In genomic region chr11:128563942-128564641, GRCh38 we compare ENCODE assay signal across 19 cellular contexts. TPM values are rescaled to one million over a fixed set of nuclear protein-coding genes. Genes with fewer than 3 reads are reported as not detected.
A peak's percentile ranks its signal among the peaks of the same experiment; 100 is the strongest.
DNase-seq lines count a peak whose midpoint lies in the region; ATAC-seq and TF ChIP-seq lines count a peak whose summit lies in the region.
"Had no signal": no experiment of that assay in that cellular context is flagged by ENCODE, and none has a peak within 500 bp of the region (broad histone marks: within the 10 kb centered on the region; RNA-seq: fewer than 3 reads in every experiment).

No MANE protein-coding gene starts in this region.

- H2BK15ac ChIP-seq in mesendoderm (replicated peaks; ENCODE audit: low read depth): no peak overlapping the region

- no peak overlapping the region for H2BK120ac ChIP-seq in mesendoderm (ENCODE audit: low read depth, low read length)

- TF ChIP-seq CTCF in CD14-positive monocyte (IDR thresholded peaks at IDR 0.05): no peak

- H3K79me2 ChIP-seq in mesendoderm (ENCODE audit: control insufficient read depth, insufficient read depth, low read length): no peaks in the 10 kb centered on the region

- no peak overlapping the region for H3K23ac ChIP-seq in mesendoderm (ENCODE audit: low read length)

- H3K27ac ChIP-seq in mesendoderm (ENCODE audit: low read depth, low read length): no peak overlapping the region
- H3K27ac ChIP-seq: testis had no signal

- H3K4me1 ChIP-seq in mesendoderm (ENCODE audit: control insufficient read depth, low read depth, low read length): peaks cover 25% of the 10 kb centered on the region
- H3K4me1 ChIP-seq: testis had no signal

- no peaks in the 10 kb centered on the region for H3K27me3 ChIP-seq in mesendoderm (ENCODE audit: insufficient read depth, low read length, poor library complexity)
- H3K27me3 ChIP-seq: testis had no signal

- DNase-seq in CD14-positive monocyte (ENCODE audit: low spot score): no peak
- peak; percentile 73 for DNase-seq in SKM-1 (lab: John Stamatoyannopoulos, UW; ENCODE audit: unreplicated experiment)
- DNase-seq in mesendoderm: peak; percentile 64
- no peak for DNase-seq in DMS 273 (lab: John Stamatoyannopoulos, UW; ENCODE audit: unreplicated experiment)
- DNase-seq in NCI-H146 (lab: John Stamatoyannopoulos, UW): no peak
- no peak for DNase-seq in HuH-7 (ENCODE audit: low spot score)
- DNase-seq in posterior cingulate gyrus: no peak
- DNase-seq: activated CD8-positive, alpha-beta memory T cell treated with anti-CD3 and anti-CD28 coated beads, Interleukin-2, amount 10 ng/mL, durations not matched to agents 7 days and 5 days; activated effector memory CD4-positive, alpha-beta T cell treated with anti-CD3 and anti-CD28 coated beads, Interleukin-2, amount 50 U/mL, for 16 hours; amniotic stem cell; COR-L47; effector memory CD8-positive, alpha-beta T cell; NCI-H2107; NCI-H748 treated with DMSO at 0.1 percent for 48 hours; stimulated activated CD4-positive, alpha-beta T cell treated with anti-CD3 and anti-CD28 coated beads, Interleukin-4, amount 100 ng/mL, for 1 hour; T-helper 2 cell; testis had no signal

- peaks cover 0 to 9% (median 9%) of the 10 kb centered on the region in 3 donors for H3K27me3 Mint-ChIP-seq in CD14-positive monocyte (ENCODE audit: low read depth in 3 of 3)
- H3K27me3 Mint-ChIP-seq: activated CD8-positive, alpha-beta memory T cell treated with anti-CD3 and anti-CD28 coated beads, Interleukin-2, amount 10 ng/mL, durations not matched to agents 7 days and 5 days; effector memory CD8-positive, alpha-beta T cell had no signal

- intact Hi-C loops in CD14-positive monocyte (cut with micrococcal nuclease) (no loop called here), posterior cingulate gyrus (cut with DNase I) (no loop called here)

- peak overlapping the region in 6 of 7 donors; percentile 37 to 86 (median 68) for H3K27ac Mint-ChIP-seq in CD14-positive monocyte
- H3K27ac Mint-ChIP-seq: activated CD8-positive, alpha-beta memory T cell treated with anti-CD3 and anti-CD28 coated beads, Interleukin-2, amount 10 ng/mL, durations not matched to agents 7 days and 5 days; effector memory CD8-positive, alpha-beta T cell had no signal

- no peaks in the 10 kb centered on the region for H3K9me3 Mint-ChIP-seq in CD14-positive monocyte
- H3K9me3 Mint-ChIP-seq: effector memory CD8-positive, alpha-beta T cell had no signal

- H4K5ac ChIP-seq in mesendoderm (ENCODE audit: low read length): no peak overlapping the region

- H2BK5ac ChIP-seq in mesendoderm (ENCODE audit: low read length): no peak overlapping the region

- H3K18ac ChIP-seq in mesendoderm (ENCODE audit: low read length): no peak overlapping the region

- H3K4me1 Mint-ChIP-seq in CD14-positive monocyte: peaks cover 69% of the 10 kb centered on the region

- no peaks in the 10 kb centered on the region for H3K36me3 ChIP-seq in mesendoderm (ENCODE audit: control insufficient read depth, insufficient read depth, low read length)

- ATAC-seq in HG02981 (IDR thresholded peaks at IDR 0.05; ENCODE audit: unreplicated experiment): peak; percentile 39
- ATAC-seq: activated CD4-positive, CD25-positive, alpha-beta regulatory T cell treated with anti-CD3 and anti-CD28 coated beads, Interleukin-2, amount 50 U/mL, for 24 hours; activated CD8-positive, alpha-beta memory T cell treated with anti-CD3 and anti-CD28 coated beads, Interleukin-2, amount 10 ng/mL, durations not matched to agents 7 days and 5 days; effector memory CD8-positive, alpha-beta T cell had no signal

- peak overlapping the region; percentile 8 for H3K56ac ChIP-seq in mesendoderm (ENCODE audit: low read length)

- H3K4ac ChIP-seq in mesendoderm (ENCODE audit: low read depth, low read length): no peak overlapping the region

- H3K4me3 Mint-ChIP-seq in CD14-positive monocyte: peak overlapping the region; percentile 60 to 63
- H3K4me3 Mint-ChIP-seq: activated CD8-positive, alpha-beta memory T cell treated with anti-CD3 and anti-CD28 coated beads, Interleukin-2, amount 10 ng/mL, durations not matched to agents 7 days and 5 days; effector memory CD8-positive, alpha-beta T cell had no signal

- WGBS in mesendoderm (ENCODE audit: extremely low coverage, insufficient coverage, low lambda C conversion rate): no CpG with 5 or more reads among the region's 11 CpGs

- H3K36me3 Mint-ChIP-seq in CD14-positive monocyte: no peaks in the 10 kb centered on the region

- H4K8ac ChIP-seq in mesendoderm (ENCODE audit: low read depth, low read length): no peak overlapping the region

- no peak overlapping the region for H3K4me3 ChIP-seq in mesendoderm (ENCODE audit: low read length)
- H3K4me3 ChIP-seq: testis had no signal

- no peak overlapping the region for H3K9ac ChIP-seq in mesendoderm (ENCODE audit: low read length)

- no peak overlapping the region for H2AK5ac ChIP-seq in mesendoderm (ENCODE audit: low read length)

- no peaks in the 10 kb centered on the region for H3K79me1 ChIP-seq in mesendoderm (ENCODE audit: low read length)

- H3K4me2 ChIP-seq in mesendoderm (ENCODE audit: low read length): no peak overlapping the region

RNA-seq across cellular contexts. Expression of gene ETS1, which starts 23.3 kb away (rescaled TPM):
- 1 to 10 TPM; 1.6 TPM for polyA plus RNA-seq in CD14-positive monocyte
- 23.7 TPM for polyA plus RNA-seq in mesendoderm (2013, experiment 1 of 2)
- polyA plus RNA-seq in mesendoderm (2013, experiment 2 of 2): 24.2 TPM

Comparison
In these comparisons a context has a peak if more than half of its experiments do, and no peak if none do; other contexts are left out.
1. DNase-seq: peak in SKM-1 (single experiment) and mesendoderm (single experiment); none in CD14-positive monocyte (single experiment), DMS 273 (single experiment), NCI-H146 (single experiment), HuH-7 (single experiment) and posterior cingulate gyrus (0 of 10).